In genomic region chr5:67206381-67207328, GRCh38 we compare ENCODE assay signal across 1 cellular context.
TF ChIP-seq lines count a peak whose summit lies in the region.

No MANE protein-coding gene starts in this region.

TF ChIP-seq in GM23338, 12 proteins besides CTCF, POLR2A, EP300 and RAD21 (continued from another document):
- TF ChIP-seq ZNF462 (CRISPR knock-in tag; IDR thresholded peaks at IDR 0.05) (no peak), ZNF331 (CRISPR knock-in tag; IDR thresholded peaks at IDR 0.05; ENCODE audit: low read depth) (no peak), POLR2AphosphoS5 (IDR thresholded peaks at IDR 0.05; ENCODE audit: low read depth) (no peak), CREB1 (CRISPR knock-in tag; IDR thresholded peaks at IDR 0.05; ENCODE audit: low read depth) (no peak), ETS1 (IDR thresholded peaks at IDR 0.05) (no peak)
